25 cellular contexts compared by ENCODE assay signal in genomic region chr2:1521191-1521877, GRCh38.
"Had no signal": no experiment of that assay in that cellular context is flagged by ENCODE, and none has a peak within 500 bp of the region (broad histone marks: within the 10 kb centered on the region; RNA-seq: fewer than 3 reads in every experiment).

No MANE protein-coding gene starts in this region.

- ATAC-seq: activated T-cell treated with anti-CD3 and anti-CD28 coated beads, Interleukin-2, amount 50 U/mL, for 72 hours; right cardiac atrium had no signal

- H3K4me3 Mint-ChIP-seq: activated B cell treated with CpG ODN at 0.5 μM for 24 hours; activated CD4-positive, alpha-beta T cell treated with anti-CD3 and anti-CD28 coated beads, Interleukin-2, amount 10 ng/mL, durations not matched to agents 24 days and 14 days; activated naive CD8-positive, alpha-beta T cell treated with anti-CD3 and anti-CD28 coated beads for 36 hours; activated T-cell treated with anti-CD3 and anti-CD28 coated beads, Interleukin-2, amount 50 U/mL, for 72 hours; nephron progenitor cell had no signal

- H3K36me3 Mint-ChIP-seq: activated naive CD8-positive, alpha-beta T cell treated with anti-CD3 and anti-CD28 coated beads for 36 hours had no signal

- H3K9me3 Mint-ChIP-seq: activated B cell treated with CpG ODN at 0.5 μM for 24 hours; activated CD4-positive, alpha-beta T cell treated with anti-CD3 and anti-CD28 coated beads, Interleukin-2, amount 10 ng/mL, durations not matched to agents 24 days and 14 days; activated naive CD8-positive, alpha-beta T cell treated with anti-CD3 and anti-CD28 coated beads for 36 hours; activated T-cell treated with anti-CD3 and anti-CD28 coated beads, Interleukin-2, amount 50 U/mL, for 72 hours; nephron progenitor cell had no signal

- FAIRE-seq: endothelial cell of umbilical vein, small intestine, urothelium cell line had no signal

- H3K4me3 ChIP-seq: esophagus squamous epithelium, heart right ventricle, left ventricle myocardium inferior, tibial artery had no signal

- H3K36me3 ChIP-seq: esophagus squamous epithelium, heart right ventricle, left ventricle myocardium inferior, tibial artery had no signal

- H3K4me1 ChIP-seq: tibial artery had no signal

- DNase-seq: activated B cell treated with CpG ODN at 0.5 μM for 24 hours; activated CD4-positive, alpha-beta T cell treated with anti-CD3 and anti-CD28 coated beads, Interleukin-2, amount 10 ng/mL, durations not matched to agents 24 days and 14 days; activated CD8-positive, alpha-beta memory T cell treated with anti-CD3 and anti-CD28 coated beads for 24 hours; activated CD8-positive, alpha-beta memory T cell treated with anti-CD3 and anti-CD28 coated beads, Interleukin-2, amount 50 U/mL, for 48 hours; activated effector memory CD4-positive, alpha-beta T cell treated with anti-CD3 and anti-CD28 coated beads, Interleukin-2, amount 50 U/mL, for 16 hours; activated naive CD8-positive, alpha-beta T cell treated with anti-CD3 and anti-CD28 coated beads for 36 hours; activated T-cell treated with anti-CD3 and anti-CD28 coated beads, Interleukin-2, amount 50 U/mL, for 72 hours; amniotic stem cell; dermis blood vessel endothelial cell; effector memory CD4-positive, alpha-beta T cell; esophagus squamous epithelium; heart right ventricle; kidney glomerular epithelial cell; left ventricle myocardium inferior; mammary epithelial cell; midbrain; nephron progenitor cell; occipital lobe; right cardiac atrium; small intestine; stimulated activated CD4-positive, alpha-beta T cell treated with anti-CD3 and anti-CD28 coated beads, Interleukin-4, amount 100 ng/mL, for 1 hour; tibial artery had no signal

- H3K27me3 Mint-ChIP-seq: activated B cell treated with CpG ODN at 0.5 μM for 24 hours; activated CD4-positive, alpha-beta T cell treated with anti-CD3 and anti-CD28 coated beads, Interleukin-2, amount 10 ng/mL, durations not matched to agents 24 days and 14 days; activated naive CD8-positive, alpha-beta T cell treated with anti-CD3 and anti-CD28 coated beads for 36 hours had no signal

- H3K9me3 ChIP-seq: esophagus squamous epithelium, heart right ventricle, left ventricle myocardium inferior, tibial artery had no signal

- H3K27me3 ChIP-seq: esophagus squamous epithelium, heart right ventricle had no signal

- H3K27ac ChIP-seq: esophagus squamous epithelium, heart right ventricle, left ventricle myocardium inferior, tibial artery had no signal

- H3K27ac Mint-ChIP-seq: activated B cell treated with CpG ODN at 0.5 μM for 24 hours; activated CD4-positive, alpha-beta T cell treated with anti-CD3 and anti-CD28 coated beads, Interleukin-2, amount 10 ng/mL, durations not matched to agents 24 days and 14 days; activated naive CD8-positive, alpha-beta T cell treated with anti-CD3 and anti-CD28 coated beads for 36 hours; activated T-cell treated with anti-CD3 and anti-CD28 coated beads, Interleukin-2, amount 50 U/mL, for 72 hours; nephron progenitor cell; progenitor cell of endocrine pancreas had no signal
